15 cellular contexts compared by ENCODE assay signal in the genomic region with DNA sequence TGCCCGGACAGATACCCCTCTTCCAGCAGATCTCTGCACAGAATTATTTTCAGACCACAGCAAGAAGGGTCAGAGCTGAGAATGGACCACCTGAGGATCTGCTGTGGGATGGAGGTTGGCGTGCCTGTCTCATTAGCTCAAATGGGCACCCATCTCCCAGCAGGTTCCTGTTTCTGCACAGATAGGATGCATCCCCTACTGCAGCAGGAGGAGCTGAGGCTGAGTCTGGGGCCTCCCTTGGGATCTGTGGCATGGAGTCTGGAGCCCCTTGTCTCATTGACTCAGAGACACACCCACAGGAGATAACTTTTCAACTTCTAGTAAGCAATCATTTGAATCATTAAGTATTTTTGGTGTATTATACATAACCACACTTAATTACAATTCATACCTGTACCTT.
"Had no signal": no experiment of that assay in that cellular context is flagged by ENCODE, and none has a peak within 500 bp of the region (broad histone marks: within the 10 kb centered on the region; RNA-seq: fewer than 3 reads in every experiment).

No MANE protein-coding gene starts in this region.

- H3K36me3 ChIP-seq: thyroid gland had no signal

- H3K9me3 ChIP-seq: thyroid gland had no signal

- H3K27me3 ChIP-seq: sigmoid colon, stomach, thyroid gland had no signal

- H3K4me2 ChIP-seq: smooth muscle cell had no signal

- DNase-seq: activated B cell treated with CpG ODN at 0.5 μM for 24 hours; activated CD8-positive, alpha-beta memory T cell treated with anti-CD3 and anti-CD28 coated beads, Interleukin-2, amount 10 ng/mL, durations not matched to agents 7 days and 5 days; activated CD8-positive, alpha-beta T cell treated with anti-CD3 and anti-CD28 coated beads, Interleukin-2, amount 10 ng/mL, durations not matched to agents 7 days and 5 days; activated naive CD4-positive, alpha-beta T cell treated with Interleukin-2 at 50 U/mL for 16 hours; anterior cingulate cortex; effector memory CD8-positive, alpha-beta T cell; head of caudate nucleus; retina; sigmoid colon; stomach; T-cell; thyroid gland had no signal

- ATAC-seq: activated CD8-positive, alpha-beta memory T cell treated with anti-CD3 and anti-CD28 coated beads, Interleukin-2, amount 10 ng/mL, durations not matched to agents 7 days and 5 days; activated CD8-positive, alpha-beta T cell treated with anti-CD3 and anti-CD28 coated beads, Interleukin-2, amount 10 ng/mL, durations not matched to agents 7 days and 5 days; effector memory CD8-positive, alpha-beta T cell; T-cell had no signal

- H3K27ac ChIP-seq: coronary artery, sigmoid colon, stomach, thyroid gland had no signal

- H3K4me3 ChIP-seq: coronary artery, lung, sigmoid colon, smooth muscle cell, stomach, thyroid gland had no signal

- H3K4me1 ChIP-seq: sigmoid colon, stomach had no signal
